11 cellular contexts compared by ENCODE assay signal in the genomic region with DNA sequence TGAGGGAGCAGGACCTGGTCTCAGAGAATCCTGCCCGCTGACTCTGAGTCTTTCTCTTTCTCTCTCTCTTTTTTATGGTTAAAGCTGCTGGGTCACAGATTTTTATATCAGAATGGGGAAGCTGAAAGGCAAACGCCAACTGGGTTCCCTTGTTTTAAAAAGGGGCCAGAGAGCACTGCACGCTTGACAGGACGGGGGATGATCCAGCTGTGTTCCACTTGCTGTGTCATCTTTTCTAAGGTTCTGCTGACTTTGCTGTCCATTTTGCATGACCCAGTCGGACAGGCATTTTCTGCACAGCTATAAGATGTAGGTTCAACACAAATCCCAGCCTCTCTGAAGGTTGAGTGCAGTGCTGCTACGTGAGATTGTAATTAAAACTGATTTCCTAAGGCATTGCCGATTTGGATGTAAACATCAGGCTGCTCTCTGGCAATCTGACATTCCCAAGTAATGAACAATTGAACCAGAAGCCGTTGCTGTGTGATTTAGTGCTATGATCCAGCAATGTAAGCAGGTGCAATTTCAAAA. TPM values are rescaled to one million over a fixed set of nuclear protein-coding genes. Genes with fewer than 3 reads are reported as not detected.
DNase-seq lines count a peak whose midpoint lies in the region; ATAC-seq, FAIRE-seq and TF ChIP-seq lines count a peak whose summit lies in the region.
"Had no signal": no experiment of that assay in that cellular context is flagged by ENCODE, and none has a peak within 500 bp of the region (broad histone marks: within the 10 kb centered on the region; RNA-seq: fewer than 3 reads in every experiment).

No MANE protein-coding gene starts in this region.

- no peak for TF ChIP-seq CTCF in brain (conservative IDR thresholded peaks at IDR 0.05)
- TF ChIP-seq CTCF in H9 (conservative IDR thresholded peaks at IDR 0.05) = no peak

- H3K27ac ChIP-seq in muscle layer of duodenum (ENCODE audit: low read length) = peak overlapping the region; percentile 47
- H3K27ac ChIP-seq in H9 (ENCODE audit: insufficient read length, low read depth, low read length) = no peak overlapping the region
- H3K27ac ChIP-seq: PC-9 had no signal

- H3K36me3 ChIP-seq in muscle layer of duodenum (ENCODE audit: control insufficient read depth in 1 of 2, insufficient read depth in 2 of 2, low read length in 2 of 2) = peaks cover 0 to 10% of the 10 kb centered on the region in 2 donors

- H3K79me2 ChIP-seq in H9 (ENCODE audit: insufficient read depth, low read length) = no peaks in the 10 kb centered on the region

- H2BK20ac ChIP-seq in H9 (ENCODE audit: low read depth, low read length, poor library complexity, severe bottlenecking) = no peak overlapping the region

- H3K4me3 Mint-ChIP-seq in brain = peak overlapping the region; percentile 25 to 65 (median 51)
- no peak overlapping the region for H3K4me3 Mint-ChIP-seq in H9

- H3K4ac ChIP-seq in H9 (ENCODE audit: low read depth, low read length) = no peak overlapping the region

- H3K27ac Mint-ChIP-seq in brain = peak overlapping the region; percentile 49 to 91 (median 69)
- H3K27ac Mint-ChIP-seq in H9 = no peak overlapping the region; a peak in 1 of 7 replicates

- FAIRE-seq in HTR-8/SVneo (lab: Jason Lieb, UNC) = peak; percentile 16

- no peak overlapping the region for H2AFZ ChIP-seq in H9 (ENCODE audit: low read length)
- H2AFZ ChIP-seq: PC-9 had no signal

- no peak overlapping the region for H2BK5ac ChIP-seq in H9 (ENCODE audit: insufficient read length, low read length)

- H3K4me3 ChIP-seq in muscle layer of duodenum (ENCODE audit: low read depth in 1 of 2, low read length in 2 of 2) = peak overlapping the region; percentile 14 to 46
- H3K4me3 ChIP-seq: PC-9 had no signal

- DNase-seq in Ammon's horn (ENCODE audit: low spot score) = peak; percentile 52
- DNase-seq in HTR-8/SVneo (ENCODE audit: insufficient read length, low spot score) = no peak
- DNase-seq in NCI-H748 (lab: John Stamatoyannopoulos, UW; ENCODE audit: unreplicated experiment) = no peak
- DNase-seq in NCI-H1105 (lab: John Stamatoyannopoulos, UW) = no peak
- DNase-seq in H9 = no peak
- DNase-seq: activated CD4-positive, alpha-beta T cell treated with anti-CD3 and anti-CD28 coated beads, Interleukin-2, amount 50 U/mL, for 48 hours; COR-L47; PC-9 had no signal

- no peak overlapping the region for H3K4me2 ChIP-seq in H9 (ENCODE audit: insufficient read depth, insufficient read length, low read length)
- H3K4me2 ChIP-seq: PC-9 had no signal

- H3K18ac ChIP-seq in H9 (ENCODE audit: insufficient read length, low read depth, low read length) = no peak overlapping the region

- no peak overlapping the region for H2AK5ac ChIP-seq in H9 (ENCODE audit: insufficient read length, low read length)

- no peak overlapping the region for H2BK120ac ChIP-seq in H9 (ENCODE audit: low read depth, low read length, poor library complexity, severe bottlenecking)

- no CpG with 5 or more reads among the region's 8 CpGs for WGBS in H9 (ENCODE audit: extremely low coverage, insufficient read length, low lambda C conversion rate)

- ATAC-seq in HG03135 (IDR thresholded peaks at IDR 0.05; ENCODE audit: unreplicated experiment) = no peak

- H3K9me3 ChIP-seq in muscle layer of duodenum (ENCODE audit: control insufficient read depth in 1 of 2, low read length in 2 of 2) (no peaks in the 10 kb centered on the region), H9 (ENCODE audit: control insufficient read depth, low read depth, low read length) (no peaks in the 10 kb centered on the region)

- H4K20me1 ChIP-seq in H9 (ENCODE audit: control insufficient read depth, insufficient read depth, insufficient read length) = no peaks in the 10 kb centered on the region

- no peaks in the 10 kb centered on the region for H3K79me1 ChIP-seq in H9 (ENCODE audit: insufficient read depth, low read depth, low read length, poor library complexity, severe bottlenecking)

- H3K36me3 Mint-ChIP-seq in brain = peaks cover 20% of the 10 kb centered on the region
- H3K36me3 Mint-ChIP-seq in H9 (ENCODE audit: insufficient read depth in 1 of 3, low read depth in 3 of 3) = no peaks in the 10 kb centered on the region

- H3K4me1 ChIP-seq in muscle layer of duodenum (ENCODE audit: control insufficient read depth in 1 of 2, insufficient read depth in 2 of 2, low read length in 2 of 2) = peaks cover 7 to 14% of the 10 kb centered on the region in 2 donors
- no peaks in the 10 kb centered on the region for H3K4me1 ChIP-seq in H9 (ENCODE audit: insufficient read depth, low read length)

- no peak overlapping the region for H3K23ac ChIP-seq in H9 (ENCODE audit: insufficient read length, low read depth, low read length)

- no peak overlapping the region for H4K91ac ChIP-seq in H9 (ENCODE audit: insufficient read length, low read depth, low read length)

- H2BK12ac ChIP-seq in H9 (ENCODE audit: insufficient read length, low read depth, low read length) = no peak overlapping the region

- no peak overlapping the region for H3T11ph ChIP-seq in H9 (ENCODE audit: low read length)

- H3K27me3 Mint-ChIP-seq in brain = no peaks in the 10 kb centered on the region
- no peaks in the 10 kb centered on the region for H3K27me3 Mint-ChIP-seq in H9 (ENCODE audit: low read depth)

- H3K9me3 Mint-ChIP-seq in brain = no peaks in the 10 kb centered on the region
- no peaks in the 10 kb centered on the region for H3K9me3 Mint-ChIP-seq in H9

- no peak overlapping the region for H4K5ac ChIP-seq in H9 (ENCODE audit: insufficient read length, low read depth, low read length)

- H3K56ac ChIP-seq in H9 (ENCODE audit: insufficient read length, low read depth, low read length) = no peak overlapping the region

- no peak overlapping the region for H3K14ac ChIP-seq in H9 (ENCODE audit: insufficient read depth, low read length)

- H3K4me1 Mint-ChIP-seq in brain = peaks cover 61% of the 10 kb centered on the region
- H3K4me1 Mint-ChIP-seq in H9 = peaks cover 0 to 2% of the 10 kb centered on the region in 2 experiments; a peak in 3 of 4 replicates

- no peak overlapping the region for H4K8ac ChIP-seq in H9 (replicated peaks; ENCODE audit: insufficient read length, low read depth, low read length)

- no peak overlapping the region for H2BK15ac ChIP-seq in H9 (ENCODE audit: low read depth, low read length)

- H3K9ac ChIP-seq in H9 (ENCODE audit: extremely low read depth, insufficient read length, low read length) = no peak overlapping the region

- H3K27me3 ChIP-seq in muscle layer of duodenum (ENCODE audit: low read depth, low read length) = no peaks in the 10 kb centered on the region
- no peaks in the 10 kb centered on the region; the same call in 1 of the 2 replicates for H3K27me3 ChIP-seq in H9 (ENCODE audit: insufficient read depth, low read length)

- no peaks in the 10 kb centered on the region for H3K23me2 ChIP-seq in H9 (ENCODE audit: insufficient read length, low read depth, low read length, poor library complexity, severe bottlenecking)

RNA-seq across cellular contexts. Expression of a gene that starts 25.8 kb away (rescaled TPM):
- polyA plus RNA-seq in brain (ENCODE audit: insufficient read depth, low read depth, low replicate concordance) = 7.3 TPM
- 4.4 and 5.7 TPM in 2 replicates for total RNA-seq in H9 (2021)

Comparison
In these comparisons a context has a peak if more than half of its experiments do, and no peak if none do; other contexts are left out.
1. H3K27ac Mint-ChIP-seq: peak in brain (5 of 5); none in H9 (0 of 3).
2. H3K4me3 Mint-ChIP-seq: peak in brain (5 of 5); none in H9 (0 of 2).